ENCODE assay signal across 29 cellular contexts in the genomic region with DNA sequence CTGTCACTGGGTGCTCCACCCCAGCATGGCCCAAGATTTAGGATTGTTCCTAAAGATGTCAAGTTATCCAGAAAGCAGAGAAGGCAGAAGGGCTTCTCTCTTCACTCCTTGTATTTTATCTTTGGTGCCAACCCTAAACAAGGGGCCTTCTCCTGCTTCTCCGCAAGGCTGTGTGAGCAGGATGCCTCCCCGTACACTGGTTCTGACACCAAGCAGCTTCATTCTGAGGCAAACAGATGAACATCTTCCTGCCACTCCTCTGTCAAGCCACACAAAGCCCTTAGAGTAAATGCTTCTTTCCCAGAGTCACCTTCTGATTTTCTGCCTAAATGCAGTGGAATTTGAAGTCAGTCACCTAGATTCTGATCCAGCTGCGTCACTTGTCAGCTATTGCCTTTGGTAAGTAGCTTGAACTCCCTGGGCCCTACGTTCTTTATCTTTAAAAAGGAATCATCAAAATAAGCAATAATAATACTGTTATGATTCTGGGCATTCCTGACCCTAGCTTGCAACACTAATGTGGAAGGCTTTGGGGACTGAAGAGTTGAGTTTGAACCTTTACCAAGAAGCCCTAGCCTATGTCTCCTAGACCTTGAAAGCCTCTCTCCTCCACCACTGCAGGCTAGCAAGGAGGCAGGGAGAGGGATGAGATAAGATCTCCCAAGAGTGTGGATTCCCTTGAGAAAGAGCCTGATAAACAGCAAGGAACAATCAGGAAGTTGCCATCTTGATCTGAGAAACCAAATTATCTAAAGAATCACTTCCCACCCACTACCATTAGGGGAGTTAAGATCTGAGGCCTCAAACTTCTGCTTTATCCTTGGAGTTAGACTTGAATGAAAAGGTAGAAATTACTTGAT. TPM values are rescaled to one million over a fixed set of nuclear protein-coding genes. Genes with fewer than 3 reads are reported as not detected.
DNase-seq lines count a peak whose midpoint lies in the region; ATAC-seq and TF ChIP-seq lines count a peak whose summit lies in the region.
"Had no signal": no experiment of that assay in that cellular context is flagged by ENCODE, and none has a peak within 500 bp of the region (broad histone marks: within the 10 kb centered on the region; RNA-seq: fewer than 3 reads in every experiment).

No MANE protein-coding gene starts in this region.

- H3K27me3 ChIP-seq in thymus (ENCODE audit: control insufficient read depth, insufficient read depth) = no peaks in the 10 kb centered on the region
- H3K27me3 ChIP-seq in ascending aorta = no peaks in the 10 kb centered on the region

- no peak for ATAC-seq in activated CD4-positive, alpha-beta T cell treated with anti-CD3 and anti-CD28 coated beads for 36 hours
- no peak for ATAC-seq in Right ventricle myocardium superior (ENCODE audit: poor library complexity)
- ATAC-seq: activated T-helper 17 cell treated with anti-CD3 and anti-CD28 coated beads, Interleukin-2, amount 50 U/mL, for 72 hours had no signal

- no peak overlapping the region for H3K4me3 Mint-ChIP-seq in activated CD4-positive, alpha-beta T cell treated with anti-CD3 and anti-CD28 coated beads for 36 hours
- H3K4me3 Mint-ChIP-seq in T-helper 2 cell treated with Interferon-gamma antibody and Interleukin-4, amounts not matched to agents 5 μg/mL and 100 μg/mL, for 36 hours = no peak overlapping the region
- H3K4me3 Mint-ChIP-seq: activated B cell treated with CpG ODN at 0.5 μM for 24 hours; activated T-helper 17 cell treated with anti-CD3 and anti-CD28 coated beads, Interleukin-2, amount 50 U/mL, for 72 hours had no signal

- H3K36me3 ChIP-seq in thymus (ENCODE audit: control insufficient read depth, insufficient read depth) (no peaks in the 10 kb centered on the region), ascending aorta (no peaks in the 10 kb centered on the region)
- H3K36me3 ChIP-seq: neutrophil had no signal

- POLR2A ChIA-PET in activated CD4-positive, alpha-beta T cell treated with anti-CD3 and anti-CD28 coated beads for 36 hours (lab: Charles Lee) = no interaction called here

- peak overlapping the region; percentile 37 for H3K27ac Mint-ChIP-seq in activated CD4-positive, alpha-beta T cell treated with anti-CD3 and anti-CD28 coated beads for 36 hours
- no peak overlapping the region for H3K27ac Mint-ChIP-seq in T-helper 2 cell treated with Interferon-gamma antibody and Interleukin-4, amounts not matched to agents 5 μg/mL and 100 μg/mL, for 36 hours
- H3K27ac Mint-ChIP-seq: activated B cell treated with CpG ODN at 0.5 μM for 24 hours had no signal

- CTCF ChIA-PET in activated CD4-positive, alpha-beta T cell treated with anti-CD3 and anti-CD28 coated beads for 36 hours (lab: Charles Lee) = interaction anchor here (0.7 to 1.4 kb wide), 3 partner anchors 54 to 565 kb away, joined by 4 to 5 read pairs (median 4); no protein-coding TSS in a partner anchor

- H3K27ac ChIP-seq in coronary artery (no peak overlapping the region), thymus (ENCODE audit: low read depth) (peak overlapping the region; percentile 67), ascending aorta (no peak overlapping the region)
- H3K27ac ChIP-seq: neutrophil had no signal

- peaks cover 97% of the 10 kb centered on the region for H3K4me1 Mint-ChIP-seq in activated CD4-positive, alpha-beta T cell treated with anti-CD3 and anti-CD28 coated beads for 36 hours
- H3K4me1 Mint-ChIP-seq in T-helper 2 cell treated with Interferon-gamma antibody and Interleukin-4, amounts not matched to agents 5 μg/mL and 100 μg/mL, for 36 hours (ENCODE audit: low read depth) = peaks cover 36% of the 10 kb centered on the region
- H3K4me1 Mint-ChIP-seq: activated B cell treated with CpG ODN at 0.5 μM for 24 hours had no signal

- TF ChIP-seq CTCF in coronary artery (IDR thresholded peaks at IDR 0.05) (no peak), ascending aorta (IDR thresholded peaks at IDR 0.05) (no peak)

- WGBS in thymus = 94% methylated on average over 4 of the region's 4 CpGs

- no peaks in the 10 kb centered on the region for H3K27me3 Mint-ChIP-seq in activated CD4-positive, alpha-beta T cell treated with anti-CD3 and anti-CD28 coated beads for 36 hours
- H3K27me3 Mint-ChIP-seq in T-helper 2 cell treated with Interferon-gamma antibody and Interleukin-4, amounts not matched to agents 5 μg/mL and 100 μg/mL, for 36 hours (ENCODE audit: low read depth) = peaks cover 2% of the 10 kb centered on the region

- H3K4me1 ChIP-seq in thymus (ENCODE audit: control insufficient read depth, insufficient read depth, low read length) = peaks cover 28% of the 10 kb centered on the region
- H3K4me1 ChIP-seq in ascending aorta = no peaks in the 10 kb centered on the region
- H3K4me1 ChIP-seq: Caco-2 had no signal

- H3K4me3 ChIP-seq in coronary artery (no peak overlapping the region), thymus (ENCODE audit: low read length) (no peak overlapping the region), ascending aorta (no peak overlapping the region)
- H3K4me3 ChIP-seq: lung had no signal

- no peak for DNase-seq in activated CD4-positive, alpha-beta T cell treated with anti-CD3 and anti-CD28 coated beads for 36 hours
- no peak for DNase-seq in activated CD4-positive, alpha-beta T cell treated with anti-CD3 and anti-CD28 coated beads for 4 hours
- peak; percentile 20 for DNase-seq in cardiac septum (ENCODE audit: low spot score)
- DNase-seq in Right ventricle myocardium superior = no peak
- DNase-seq in coronary artery (ENCODE audit: low spot score) = peak; percentile 12
- DNase-seq in ascending aorta (ENCODE audit: low spot score in 2 of 2) = no peak
- no peak for DNase-seq in T-helper 2 cell treated with Interferon-gamma antibody and Interleukin-4, amounts not matched to agents 5 μg/mL and 100 μg/mL, for 36 hours (ENCODE audit: low spot score)
- DNase-seq: activated B cell treated with CpG ODN at 0.5 μM for 24 hours; anterior cingulate cortex; Caco-2; central memory CD4-positive, alpha-beta T cell; DMS79 treated with DMSO at 0.1 percent for 48 hours; NCI-H2081; NCI-H82; SK-N-SH; T1000 had no signal

- H3K36me3 Mint-ChIP-seq in activated CD4-positive, alpha-beta T cell treated with anti-CD3 and anti-CD28 coated beads for 36 hours (ENCODE audit: low read depth) = no peaks in the 10 kb centered on the region
- H3K36me3 Mint-ChIP-seq in T-helper 2 cell treated with Interferon-gamma antibody and Interleukin-4, amounts not matched to agents 5 μg/mL and 100 μg/mL, for 36 hours (ENCODE audit: low read depth) = no peaks in the 10 kb centered on the region

- no peaks in the 10 kb centered on the region for H3K9me3 ChIP-seq in thymus (ENCODE audit: control insufficient read depth)
- H3K9me3 ChIP-seq in ascending aorta = no peaks in the 10 kb centered on the region
- H3K9me3 ChIP-seq: Caco-2, neutrophil, SK-N-SH had no signal

- H3K9me3 Mint-ChIP-seq in activated CD4-positive, alpha-beta T cell treated with anti-CD3 and anti-CD28 coated beads for 36 hours (ENCODE audit: low read depth) = no peaks in the 10 kb centered on the region
- H3K9me3 Mint-ChIP-seq in T-helper 2 cell treated with Interferon-gamma antibody and Interleukin-4, amounts not matched to agents 5 μg/mL and 100 μg/mL, for 36 hours = no peaks in the 10 kb centered on the region
- H3K9me3 Mint-ChIP-seq: activated B cell treated with CpG ODN at 0.5 μM for 24 hours; activated T-helper 17 cell treated with anti-CD3 and anti-CD28 coated beads, Interleukin-2, amount 50 U/mL, for 72 hours had no signal

- intact Hi-C loops in activated CD4-positive, alpha-beta T cell treated with anti-CD3 and anti-CD28 coated beads for 36 hours (cut with DNase I, micrococcal nuclease) = no loop called here
- intact Hi-C loops in cardiac septum (cut with DNase I) = no loop called here
- intact Hi-C loops in Right ventricle myocardium superior (cut with DNase I) = no loop called here
- intact Hi-C loops in ascending aorta (cut with DNase I) = no loop called here

RNA-seq across cellular contexts. Expression of gene KRT73, which starts 5.7 kb away (rescaled TPM):
- total RNA-seq in activated CD4-positive, alpha-beta T cell treated with anti-CD3 and anti-CD28 coated beads for 36 hours = 1 to 10 TPM; 1.7 to 1.9 TPM
- not detected for total RNA-seq in cardiac septum
- total RNA-seq in Right ventricle myocardium superior = not detected
- polyA plus RNA-seq in thymus = 1.9 TPM
- total RNA-seq in ascending aorta = not detected
- total RNA-seq: A172; activated B cell treated with CpG ODN at 0.5 μM for 24 hours; activated CD8-positive, alpha-beta memory T cell treated with anti-CD3 and anti-CD28 coated beads for 36 hours; activated T-helper 17 cell treated with anti-CD3 and anti-CD28 coated beads, Interleukin-2, amount 50 U/mL, for 72 hours; Caco-2; dermis microvascular lymphatic vessel endothelial cell; endothelial cell of umbilical vein; H1; lung; MCF 10A; pulmonary artery endothelial cell; subcutaneous adipose tissue had no signal
- polyA plus RNA-seq: endothelial cell of umbilical vein, H1, SK-N-SH, urinary bladder had no signal

RNA-seq across cellular contexts. Expression of gene KRT72, which starts 11.4 kb away (rescaled TPM):
- total RNA-seq in activated CD4-positive, alpha-beta T cell treated with anti-CD3 and anti-CD28 coated beads for 36 hours = 1 to 10 TPM; 3.2 TPM
- total RNA-seq in cardiac septum (not detected), Right ventricle myocardium superior (not detected), ascending aorta (not detected)
- 12.0 TPM for polyA plus RNA-seq in thymus
- total RNA-seq: A172; activated B cell treated with CpG ODN at 0.5 μM for 24 hours; activated CD8-positive, alpha-beta memory T cell treated with anti-CD3 and anti-CD28 coated beads for 36 hours; activated T-helper 17 cell treated with anti-CD3 and anti-CD28 coated beads, Interleukin-2, amount 50 U/mL, for 72 hours; Caco-2; dermis microvascular lymphatic vessel endothelial cell; endothelial cell of umbilical vein; H1; MCF 10A; pulmonary artery endothelial cell; subcutaneous adipose tissue; urinary bladder had no signal
- polyA plus RNA-seq: endothelial cell of umbilical vein, H1, SK-N-SH, urinary bladder had no signal

RNA-seq across cellular contexts. Expression of gene KRT74, which starts 39.0 kb away (rescaled TPM):
- total RNA-seq in activated CD4-positive, alpha-beta T cell treated with anti-CD3 and anti-CD28 coated beads for 36 hours = not detected
- not detected for total RNA-seq in cardiac septum
- not detected for total RNA-seq in Right ventricle myocardium superior
- polyA plus RNA-seq in thymus = 0.34 TPM
- not detected for total RNA-seq in ascending aorta
- total RNA-seq: A172; activated B cell treated with CpG ODN at 0.5 μM for 24 hours; activated CD8-positive, alpha-beta memory T cell treated with anti-CD3 and anti-CD28 coated beads for 36 hours; activated T-helper 17 cell treated with anti-CD3 and anti-CD28 coated beads, Interleukin-2, amount 50 U/mL, for 72 hours; Caco-2; dermis microvascular lymphatic vessel endothelial cell; endothelial cell of umbilical vein; H1; lung; MCF 10A; pulmonary artery endothelial cell; subcutaneous adipose tissue; urinary bladder had no signal
- polyA plus RNA-seq: endothelial cell of umbilical vein, H1, lung, SK-N-SH, urinary bladder had no signal

RNA-seq across cellular contexts. Expression of gene KRT2, which starts 39.4 kb away (rescaled TPM):
- total RNA-seq in activated CD4-positive, alpha-beta T cell treated with anti-CD3 and anti-CD28 coated beads for 36 hours = not detected
- total RNA-seq in cardiac septum = not detected
- not detected for total RNA-seq in Right ventricle myocardium superior
- polyA plus RNA-seq in thymus = 26.4 TPM
- total RNA-seq in ascending aorta = not detected
- total RNA-seq: A172; activated B cell treated with CpG ODN at 0.5 μM for 24 hours; activated CD8-positive, alpha-beta memory T cell treated with anti-CD3 and anti-CD28 coated beads for 36 hours; activated T-helper 17 cell treated with anti-CD3 and anti-CD28 coated beads, Interleukin-2, amount 50 U/mL, for 72 hours; Caco-2; dermis microvascular lymphatic vessel endothelial cell; endothelial cell of umbilical vein; H1; lung; MCF 10A; pulmonary artery endothelial cell; subcutaneous adipose tissue; urinary bladder had no signal
- polyA plus RNA-seq: endothelial cell of umbilical vein, H1, SK-N-SH, urinary bladder had no signal

RNA-seq across cellular contexts. Expression of gene KRT71, which starts 59.7 kb away (rescaled TPM):
- not detected for total RNA-seq in activated CD4-positive, alpha-beta T cell treated with anti-CD3 and anti-CD28 coated beads for 36 hours
- total RNA-seq in cardiac septum (not detected), Right ventricle myocardium superior (not detected), ascending aorta (not detected)
- 3.6 TPM for polyA plus RNA-seq in thymus
- total RNA-seq: A172; activated B cell treated with CpG ODN at 0.5 μM for 24 hours; activated CD8-positive, alpha-beta memory T cell treated with anti-CD3 and anti-CD28 coated beads for 36 hours; activated T-helper 17 cell treated with anti-CD3 and anti-CD28 coated beads, Interleukin-2, amount 50 U/mL, for 72 hours; dermis microvascular lymphatic vessel endothelial cell; endothelial cell of umbilical vein; H1; lung; MCF 10A; pulmonary artery endothelial cell; subcutaneous adipose tissue; urinary bladder had no signal
- polyA plus RNA-seq: endothelial cell of umbilical vein, H1, lung, SK-N-SH, urinary bladder had no signal

Comparison
In these comparisons a context has a peak if more than half of its experiments do, and no peak if none do; other contexts are left out.
1. DNase-seq: peak in cardiac septum (single experiment) and coronary artery (single experiment); none in activated CD4-positive, alpha-beta T cell treated with anti-CD3 and anti-CD28 coated beads for 36 hours (single experiment), activated CD4-positive, alpha-beta T cell treated with anti-CD3 and anti-CD28 coated beads for 4 hours (0 of 2), Right ventricle myocardium superior (single experiment), ascending aorta (0 of 2) and T-helper 2 cell treated with Interferon-gamma antibody and Interleukin-4, amounts not matched to agents 5 μg/mL and 100 μg/mL, for 36 hours (single experiment).